Comparison of ENCODE assay signal across 8 cellular contexts in genomic region chr18:35580748-35581534, GRCh38. TPM values are rescaled to one million over a fixed set of nuclear protein-coding genes. Genes with fewer than 3 reads are reported as not detected.
DNase-seq lines count a peak whose midpoint lies in the region; ATAC-seq and TF ChIP-seq lines count a peak whose summit lies in the region.

No MANE protein-coding gene starts in this region.

- peak overlapping the region; percentile 75 for H3K4me3 Mint-ChIP-seq in CD8-positive, alpha-beta T cell
- H3K4me3 Mint-ChIP-seq in activated naive CD8-positive, alpha-beta T cell treated with anti-CD3 and anti-CD28 coated beads, Interleukin-2, amount 10 ng/mL, durations not matched to agents 7 days and 5 days = peak overlapping the region; percentile 79

- peak; percentile 73 for ATAC-seq in CD8-positive, alpha-beta T cell
- ATAC-seq in GM19372 (IDR thresholded peaks at IDR 0.05; ENCODE audit: low read depth, unreplicated experiment) = peak; percentile 40
- peak; percentile 30 for ATAC-seq in HG03565 (IDR thresholded peaks at IDR 0.05; ENCODE audit: unreplicated experiment)
- peak; percentile 61 for ATAC-seq in activated naive CD8-positive, alpha-beta T cell treated with anti-CD3 and anti-CD28 coated beads, Interleukin-2, amount 10 ng/mL, durations not matched to agents 7 days and 5 days (ENCODE audit: low read depth)
- peak; percentile 78 to 89 (median 84) for ATAC-seq in heart right ventricle

- peak; percentile 26 to 77 (median 52) for DNase-seq in CD8-positive, alpha-beta T cell
- DNase-seq in SK-N-MC (ENCODE audit: low read depth, low spot score) (no peak), heart right ventricle (peak; percentile 51 to 69), pons (ENCODE audit: low spot score) (peak; percentile 58), uterus (peak; percentile 52 to 53)
- peak; percentile 75 for DNase-seq in activated naive CD8-positive, alpha-beta T cell treated with anti-CD3 and anti-CD28 coated beads, Interleukin-2, amount 10 ng/mL, durations not matched to agents 7 days and 5 days

- peak overlapping the region; percentile 86 for H3K9ac ChIP-seq in SK-N-MC (ENCODE audit: insufficient read length)

- H3K36me3 Mint-ChIP-seq in CD8-positive, alpha-beta T cell = peaks cover 3% of the 10 kb centered on the region
- H3K36me3 Mint-ChIP-seq in activated naive CD8-positive, alpha-beta T cell treated with anti-CD3 and anti-CD28 coated beads, Interleukin-2, amount 10 ng/mL, durations not matched to agents 7 days and 5 days = peaks cover 22% of the 10 kb centered on the region

- POLR2A ChIA-PET in CD8-positive, alpha-beta T cell (lab: Charles Lee) = interaction anchor here (0.9 to 1.0 kb wide), 3 partner anchors 55 to 83 kb away, joined by 3 to 4 read pairs (median 3); partner anchors contain the start of gene INO80C
- POLR2A ChIA-PET in activated naive CD8-positive, alpha-beta T cell treated with anti-CD3 and anti-CD28 coated beads, Interleukin-2, amount 10 ng/mL, durations not matched to agents 7 days and 5 days (lab: Charles Lee) = interaction anchor here (0.6 to 3.1 kb wide), 3 partner anchors 83 to 486 kb away, joined by 3 to 12 read pairs (median 4); partner anchors contain the start of gene INO80C

- no peaks in the 10 kb centered on the region for H3K36me3 ChIP-seq in CD8-positive, alpha-beta T cell (ENCODE audit: insufficient read depth, low read length)
- H3K36me3 ChIP-seq in SK-N-MC (ENCODE audit: insufficient read depth, low read length) (no peaks in the 10 kb centered on the region), heart right ventricle (no peaks in the 10 kb centered on the region), uterus (no peaks in the 10 kb centered on the region)

- no peaks in the 10 kb centered on the region for H3K27me3 ChIP-seq in CD8-positive, alpha-beta T cell (ENCODE audit: insufficient read depth, low read length)
- H3K27me3 ChIP-seq in heart right ventricle (no peaks in the 10 kb centered on the region), uterus (no peaks in the 10 kb centered on the region)

- peak overlapping the region; percentile 68 for H3K27ac Mint-ChIP-seq in CD8-positive, alpha-beta T cell
- peak overlapping the region; percentile 64 for H3K27ac Mint-ChIP-seq in activated naive CD8-positive, alpha-beta T cell treated with anti-CD3 and anti-CD28 coated beads, Interleukin-2, amount 10 ng/mL, durations not matched to agents 7 days and 5 days

- H3K4me1 Mint-ChIP-seq in CD8-positive, alpha-beta T cell (ENCODE audit: low read depth) = peaks cover 27% of the 10 kb centered on the region
- peaks cover 44% of the 10 kb centered on the region for H3K4me1 Mint-ChIP-seq in activated naive CD8-positive, alpha-beta T cell treated with anti-CD3 and anti-CD28 coated beads, Interleukin-2, amount 10 ng/mL, durations not matched to agents 7 days and 5 days

- H3K9me3 Mint-ChIP-seq in CD8-positive, alpha-beta T cell = no peaks in the 10 kb centered on the region
- H3K9me3 Mint-ChIP-seq in activated naive CD8-positive, alpha-beta T cell treated with anti-CD3 and anti-CD28 coated beads, Interleukin-2, amount 10 ng/mL, durations not matched to agents 7 days and 5 days = peaks cover 10% of the 10 kb centered on the region

- peak in 1 of 2 donors; percentile 32 for TF ChIP-seq POLR2A in uterus (IDR thresholded peaks at IDR 0.05)

- H3K4me1 ChIP-seq in CD8-positive, alpha-beta T cell (ENCODE audit: insufficient read depth, low read length) = peaks cover 13% of the 10 kb centered on the region
- H3K4me1 ChIP-seq in heart right ventricle (peaks cover 0 to 30% (median 24%) of the 10 kb centered on the region in 9 donors), uterus (no peaks in the 10 kb centered on the region)

- peaks cover 14% of the 10 kb centered on the region for H3K27me3 Mint-ChIP-seq in CD8-positive, alpha-beta T cell (ENCODE audit: low read depth)
- H3K27me3 Mint-ChIP-seq in activated naive CD8-positive, alpha-beta T cell treated with anti-CD3 and anti-CD28 coated beads, Interleukin-2, amount 10 ng/mL, durations not matched to agents 7 days and 5 days = peaks cover 3% of the 10 kb centered on the region

- WGBS in heart right ventricle, 2 donors = 0 to 1% methylated on average over 62 to 92 of the region's 94 CpGs

- peak overlapping the region; percentile 65 for H3K4me3 ChIP-seq in CD8-positive, alpha-beta T cell (ENCODE audit: low read depth, low read length)
- H3K4me3 ChIP-seq in SK-N-MC (peak overlapping the region; percentile 92), heart right ventricle (peak overlapping the region; percentile 15 to 86 (median 80)), uterus (peak overlapping the region; percentile 65 to 92)

- no peaks in the 10 kb centered on the region for H3K9me3 ChIP-seq in CD8-positive, alpha-beta T cell (ENCODE audit: low read length)
- H3K9me3 ChIP-seq in SK-N-MC (ENCODE audit: low read depth, low read length) (0 out of 2 replicates have a peak, but pooled peaks cover 4% of the 10 kb centered on the region), heart right ventricle (peaks cover 0 to 6% (median 0%) of the 10 kb centered on the region in 11 donors), uterus (no peaks in the 10 kb centered on the region)

- TF ChIP-seq CTCF in CD8-positive, alpha-beta T cell (IDR thresholded peaks at IDR 0.05) = no peak
- TF ChIP-seq CTCF in heart right ventricle (IDR thresholded peaks at IDR 0.05) (no peak), uterus (IDR thresholded peaks at IDR 0.05) (no peak)

- CTCF ChIA-PET in CD8-positive, alpha-beta T cell (lab: Charles Lee) = no interaction called here

- H3K27ac ChIP-seq in CD8-positive, alpha-beta T cell (ENCODE audit: low read depth, low read length) = peak overlapping the region; percentile 65
- H3K27ac ChIP-seq in SK-N-MC = no peak overlapping the region
- peak overlapping the region; percentile 86 to 99 (median 96) for H3K27ac ChIP-seq in heart right ventricle
- peak overlapping the region; percentile 97 to 98 for H3K27ac ChIP-seq in uterus

- intact Hi-C loops in CD8-positive, alpha-beta T cell (cut with DNase I, micrococcal nuclease) = loop anchor here (1.0 to 10.0 kb wide), 13 partner anchors 36 to 1244 kb away; partner anchors contain the start of genes MAPRE2 (in 2 of the 2), RMP24 (in 2 of the 2), RPRD1A (in 2 of the 2) and ZNF397 (in 2 of the 2)
- intact Hi-C loops in heart right ventricle (cut with DNase I) (loop anchor here in 7 of 10 donors (1.0 to 10.0 kb wide), 8 partner anchors 36 to 176 kb away; partner anchors contain the start of gene INO80C (in 4 of the 7)), uterus (cut with DNase I; ENCODE audit: low total_unique reads) (no loop called here)

RNA-seq across cellular contexts. Expression of gene GALNT1, which starts 0.6 kb away (rescaled TPM):
- 10 to 100 TPM; 25.9 to 28.2 TPM for total RNA-seq in CD8-positive, alpha-beta T cell
- total RNA-seq in activated naive CD8-positive, alpha-beta T cell treated with anti-CD3 and anti-CD28 coated beads, Interleukin-2, amount 10 ng/mL, durations not matched to agents 7 days and 5 days = 10 to 100 TPM; 33.1 to 38.3 TPM
- total RNA-seq in heart right ventricle (10 to 100 TPM; 35.7 to 61.2 (median 42.5) TPM), uterus (10 to 100 TPM; 13.6 to 98.2 (median 33.3) TPM)
- 10 to 100 TPM in 1 of 2 donors, 1 to 10 TPM in 1; 8.1 to 19.2 TPM for polyA plus RNA-seq in heart right ventricle

Comparison
In these comparisons a context has a peak if more than half of its experiments do, and no peak if none do; other contexts are left out.
1. ATAC-seq: peak in every context shown above with its lines; median percentile 84 in heart right ventricle; 73 in CD8-positive, alpha-beta T cell; 61 in activated naive CD8-positive, alpha-beta T cell treated with anti-CD3 and anti-CD28 coated beads, Interleukin-2, amount 10 ng/mL, durations not matched to agents 7 days and 5 days; 40 in GM19372; 30 in HG03565.